8 cellular contexts compared by ENCODE assay signal in the genomic region with DNA sequence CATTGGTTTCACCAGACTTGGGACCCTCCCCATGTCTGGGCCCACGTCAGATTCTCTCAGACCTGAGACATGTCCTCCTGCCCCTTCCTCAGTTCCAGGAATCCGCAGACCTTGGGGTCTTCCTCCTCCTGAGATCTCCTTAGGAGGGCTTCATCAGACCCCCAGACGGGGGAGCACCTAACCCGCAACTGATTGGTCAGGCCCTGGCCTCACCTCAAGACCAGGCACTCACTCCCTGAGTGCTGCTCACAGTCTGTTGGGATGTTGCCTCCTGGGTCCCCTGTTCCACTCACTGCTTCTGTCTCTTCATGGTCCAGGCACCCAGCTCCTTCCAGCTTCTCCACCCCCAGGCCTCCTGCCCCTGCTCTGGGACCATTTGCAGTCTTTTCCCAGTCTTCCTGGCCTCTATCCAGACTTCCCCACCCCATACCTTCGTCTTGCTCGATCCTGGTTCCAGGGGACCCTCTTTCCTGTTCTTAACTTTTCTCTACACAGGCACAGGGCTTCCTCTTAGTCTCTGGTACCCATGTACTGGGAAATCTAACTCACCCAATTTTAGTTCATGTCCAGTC. TPM values are rescaled to one million over a fixed set of nuclear protein-coding genes. Genes with fewer than 3 reads are reported as not detected.
DNase-seq lines count a peak whose midpoint lies in the region; ATAC-seq and TF ChIP-seq lines count a peak whose summit lies in the region.

No MANE protein-coding gene starts in this region.

- peaks cover 34% of the 10 kb centered on the region for H3K4me1 ChIP-seq in adipocyte (ENCODE audit: control insufficient read depth, insufficient read depth, low read length)
- H3K4me1 ChIP-seq in left lung, result peaks cover 8 to 51% of the 10 kb centered on the region in 2 donors
- peaks cover 0 to 41% (median 31%) of the 10 kb centered on the region in 4 donors for H3K4me1 ChIP-seq in tibial artery

- H3K9ac ChIP-seq in adipocyte (ENCODE audit: low read length), result peak overlapping the region; percentile 92

- peaks cover 26% of the 10 kb centered on the region for H3K36me3 Mint-ChIP-seq in activated T-cell treated with anti-CD3 and anti-CD28 coated beads, Interleukin-2, amount 50 U/mL, for 24 hours (ENCODE audit: low read depth)

- TF ChIP-seq CTCF in left lung (IDR thresholded peaks at IDR 0.05) (no peak), tibial artery (IDR thresholded peaks at IDR 0.05) (no peak)

- H3K4me1 Mint-ChIP-seq in activated T-cell treated with anti-CD3 and anti-CD28 coated beads, Interleukin-2, amount 50 U/mL, for 24 hours (ENCODE audit: low read depth), result peaks cover 54% of the 10 kb centered on the region

- no peaks in the 10 kb centered on the region for H3K27me3 ChIP-seq in adipocyte (replicated peaks; ENCODE audit: control insufficient read depth, insufficient read depth, low read length)
- no peaks in the 10 kb centered on the region for H3K27me3 ChIP-seq in left lung
- no peaks in the 10 kb centered on the region for H3K27me3 ChIP-seq in tibial artery

- peak; percentile 34 for DNase-seq in activated T-cell treated with anti-CD3 and anti-CD28 coated beads, Interleukin-2, amount 50 U/mL, for 24 hours
- no peak for DNase-seq in activated T-cell treated with anti-CD3 and anti-CD28 coated beads, Interleukin-2, amount 50 U/mL, for 48 hours
- DNase-seq in adipocyte (ENCODE audit: low read depth) (peak; percentile 3), left lung (no peak), tibial artery (no peak), glomerular visceral epithelial cell (ENCODE audit: extremely low spot score) (no peak), dedifferentiated amniotic fluid mesenchymal stem cell (ENCODE audit: extremely low spot score) (no peak), mucosa of gallbladder (ENCODE audit: low spot score) (no peak)

- H3K4me3 ChIP-seq in adipocyte (ENCODE audit: low read length) (peak overlapping the region; percentile 98), left lung (peak overlapping the region; percentile 87 to 96), tibial artery (peak overlapping the region; percentile 85 to 97)

- H3K9me3 ChIP-seq in adipocyte (ENCODE audit: control insufficient read depth, low read length) (no peaks in the 10 kb centered on the region), left lung (no peaks in the 10 kb centered on the region), tibial artery (no peaks in the 10 kb centered on the region)

- H3K27me3 Mint-ChIP-seq in activated T-cell treated with anti-CD3 and anti-CD28 coated beads, Interleukin-2, amount 50 U/mL, for 24 hours, result no peaks in the 10 kb centered on the region

- no peaks in the 10 kb centered on the region for H3K9me3 Mint-ChIP-seq in activated T-cell treated with anti-CD3 and anti-CD28 coated beads, Interleukin-2, amount 50 U/mL, for 24 hours

- H3K27ac ChIP-seq in left lung (no peak overlapping the region), tibial artery (peak overlapping the region; percentile 73 to 92)

- peaks cover 5% of the 10 kb centered on the region for H3K36me3 ChIP-seq in adipocyte (ENCODE audit: control insufficient read depth, insufficient read depth, low read length, severe bottlenecking)
- no peaks in the 10 kb centered on the region for H3K36me3 ChIP-seq in left lung
- peaks cover 0 to 4% (median 0%) of the 10 kb centered on the region in 3 donors for H3K36me3 ChIP-seq in tibial artery

- peak overlapping the region; percentile 93 for H3K27ac Mint-ChIP-seq in activated T-cell treated with anti-CD3 and anti-CD28 coated beads, Interleukin-2, amount 50 U/mL, for 24 hours

- ATAC-seq in left lung, result no peak

- intact Hi-C loops in left lung (cut with DNase I), result no loop called here
- intact Hi-C loops in tibial artery (cut with DNase I; ENCODE audit: low total_unique reads), result no loop called here

- H3K4me3 Mint-ChIP-seq in activated T-cell treated with anti-CD3 and anti-CD28 coated beads, Interleukin-2, amount 50 U/mL, for 24 hours, result peak overlapping the region; percentile 97

RNA-seq across cellular contexts. Expression of a gene that starts 1.2 kb away (rescaled TPM):
- total RNA-seq in left lung (1 to 10 TPM; 7.9 to 8.8 TPM), mucosa of gallbladder (12.0 TPM)

RNA-seq across cellular contexts. Expression of a gene that starts 1.4 kb away (rescaled TPM):
- total RNA-seq in left lung (10 to 100 TPM; 36.8 to 38.2 TPM), mucosa of gallbladder (37.6 TPM)

RNA-seq across cellular contexts. Expression of a gene that starts 47.4 kb away (rescaled TPM):
- total RNA-seq in left lung (10 to 100 TPM; 30.1 to 32.9 TPM), mucosa of gallbladder (36.4 TPM)

Comparison
In these comparisons a context has a peak if more than half of its experiments do, and no peak if none do; other contexts are left out.
1. DNase-seq: peak in activated T-cell treated with anti-CD3 and anti-CD28 coated beads, Interleukin-2, amount 50 U/mL, for 24 hours (single experiment) and adipocyte (single experiment); none in activated T-cell treated with anti-CD3 and anti-CD28 coated beads, Interleukin-2, amount 50 U/mL, for 48 hours (0 of 2), left lung (0 of 2), tibial artery (0 of 2), glomerular visceral epithelial cell (single experiment), dedifferentiated amniotic fluid mesenchymal stem cell (single experiment) and mucosa of gallbladder (single experiment).
2. H3K27ac ChIP-seq: peak in tibial artery (2 of 2); none in left lung (0 of 2).
3. Peak in every context shown above with its lines, with median percentiles within 50 percentile points of each other: H3K4me3 ChIP-seq.